In genomic region chr12:120688527-120689071, GRCh38 we compare ENCODE assay signal across 7 cellular contexts. TPM values are rescaled to one million over a fixed set of nuclear protein-coding genes. Genes with fewer than 3 reads are reported as not detected.
DNase-seq lines count a peak whose midpoint lies in the region; ATAC-seq and TF ChIP-seq lines count a peak whose summit lies in the region.

No MANE protein-coding gene starts in this region.

- H3K9ac ChIP-seq in OCI-LY1 (ENCODE audit: low read length) = peak overlapping the region; percentile 74
- peak overlapping the region; percentile 83 to 86 for H3K9ac ChIP-seq in duodenal mucosa (ENCODE audit: low read depth in 1 of 2, low read length in 2 of 2)

- CTCF ChIA-PET in GM10248 (lab: Yijun Ruan, JAX) = interaction anchor here (0.8 to 6.1 kb wide), 11 partner anchors 10 to 44 kb away, joined by 3 to 50 read pairs (median 4); partner anchors contain the start of gene UNC119B

- H3K27me3 Mint-ChIP-seq in natural killer cell (ENCODE audit: low read depth in 2 of 2) = no peaks in the 10 kb centered on the region

- H3K79me2 ChIP-seq in OCI-LY1 (ENCODE audit: insufficient read depth, low read length) = peaks cover 55% of the 10 kb centered on the region

- no peaks in the 10 kb centered on the region for H3K36me3 Mint-ChIP-seq in natural killer cell

- intact Hi-C loops in natural killer cell (cut with micrococcal nuclease) = loop anchor here (5.0 kb wide), 1 partner anchor 1539 kb away; the partner anchor contains the start of gene DIABLO

- H4K20me1 ChIP-seq in OCI-LY1 (ENCODE audit: insufficient read depth, low read length) = no peaks in the 10 kb centered on the region

- H3K9me3 ChIP-seq in OCI-LY1 (ENCODE audit: low read length) = no peaks in the 10 kb centered on the region
- no peaks in the 10 kb centered on the region for H3K9me3 ChIP-seq in duodenal mucosa (ENCODE audit: control insufficient read depth in 1 of 2, low read length in 2 of 2)

- no peak overlapping the region for H2AFZ ChIP-seq in OCI-LY1 (ENCODE audit: low read length)

- H3K36me3 ChIP-seq in OCI-LY1 (ENCODE audit: insufficient read depth, low read length) (peaks cover 7% of the 10 kb centered on the region; the same call in 1 of the 2 replicates), duodenal mucosa (ENCODE audit: control insufficient read depth in 1 of 2, insufficient read depth in 2 of 2, low read length in 2 of 2) (peaks cover 0 to 5% of the 10 kb centered on the region in 2 donors)

- DNase-seq in natural killer cell = no peak
- no peak for DNase-seq in NCI-H524 (lab: John Stamatoyannopoulos, UW)
- no peak for DNase-seq in GM10248 (ENCODE audit: extremely low spot score)

- no peaks in the 10 kb centered on the region for H3K9me3 Mint-ChIP-seq in natural killer cell

- no peaks in the 10 kb centered on the region for H3K27me3 ChIP-seq in OCI-LY1 (ENCODE audit: insufficient read depth, low read length)
- no peaks in the 10 kb centered on the region for H3K27me3 ChIP-seq in duodenal mucosa (ENCODE audit: control insufficient read depth in 1 of 2, insufficient read depth in 2 of 2, low read length in 2 of 2)

- peaks cover 47 to 51% of the 10 kb centered on the region in 2 donors for H3K4me1 Mint-ChIP-seq in natural killer cell

- H3F3A ChIP-seq in OCI-LY1 (ENCODE audit: insufficient read depth, low read length) = 0 out of 2 replicates have a peak, but pooled peaks cover 4% of the 10 kb centered on the region

- H3K4me1 ChIP-seq in OCI-LY1 (ENCODE audit: insufficient read depth, low read length, severe bottlenecking) = peaks cover 35% of the 10 kb centered on the region
- peaks cover 49 to 55% of the 10 kb centered on the region in 2 donors for H3K4me1 ChIP-seq in duodenal mucosa (ENCODE audit: control insufficient read depth in 1 of 2, insufficient read depth in 2 of 2, low read length in 2 of 2)

- H3K4me3 Mint-ChIP-seq in natural killer cell = peak overlapping the region; percentile 87

- TF ChIP-seq CTCF in GM12875 (IDR thresholded peaks at IDR 0.05; ENCODE audit: borderline replicate concordance, insufficient read depth, low read depth, low read length) = no peak
- no peak for TF ChIP-seq CTCF in OCI-LY1 (IDR thresholded peaks at IDR 0.05; ENCODE audit: low read length)
- no peak for TF ChIP-seq CTCF in natural killer cell (IDR thresholded peaks at IDR 0.05)
- TF ChIP-seq CTCF in GM10248 (IDR thresholded peaks at IDR 0.05; ENCODE audit: control extremely low read depth, extremely low read depth, low read depth, missing control alignments) = no peak

- H3K27ac ChIP-seq in OCI-LY1 (ENCODE audit: low read depth, low read length, poor library complexity, severe bottlenecking) (no peak overlapping the region), duodenal mucosa (ENCODE audit: low read depth, low read length) (no peak overlapping the region)

- H3K4me3 ChIP-seq in GM12875 (ENCODE audit: low read depth, low read length) = peak overlapping the region; percentile 87
- peak overlapping the region; percentile 72 for H3K4me3 ChIP-seq in OCI-LY1 (ENCODE audit: low read depth, low read length, poor library complexity, severe bottlenecking)
- H3K4me3 ChIP-seq in duodenal mucosa (ENCODE audit: low read depth in 1 of 2, low read length in 2 of 2) = peak overlapping the region; percentile 84 to 88

- POLR2A ChIA-PET in GM10248 (lab: Yijun Ruan, JAX) = no interaction called here

- H3K4me2 ChIP-seq in OCI-LY1 (ENCODE audit: low read length) = peak overlapping the region; percentile 90

- ATAC-seq in natural killer cell = no peak
- no peak for ATAC-seq in HG03139 (IDR thresholded peaks at IDR 0.05; ENCODE audit: unreplicated experiment)

- no peaks in the 10 kb centered on the region for H3K9me2 ChIP-seq in OCI-LY1 (ENCODE audit: low read depth, low read length)

- peak overlapping the region; percentile 66 to 81 for H3K27ac Mint-ChIP-seq in natural killer cell

RNA-seq across cellular contexts. Expression of gene MLEC, which starts 1.6 kb away (rescaled TPM):
- 10 to 100 TPM; 47.4 to 52.8 (median 49.6) TPM for total RNA-seq in natural killer cell

RNA-seq across cellular contexts. Expression of gene UNC119B, which starts 21.7 kb away (rescaled TPM):
- total RNA-seq in natural killer cell = 10 to 100 TPM; 10.7 to 11.6 (median 11.6) TPM

RNA-seq across cellular contexts. Expression of gene ACADS, which starts 37.0 kb away (rescaled TPM):
- 10 to 100 TPM; 14.9 to 18.6 (median 15.5) TPM for total RNA-seq in natural killer cell

RNA-seq across cellular contexts. Expression of gene CABP1, which starts 48.2 kb away (rescaled TPM):
- total RNA-seq in natural killer cell = not detected
